Comparison of ENCODE assay signal across 11 cellular contexts in the genomic region with DNA sequence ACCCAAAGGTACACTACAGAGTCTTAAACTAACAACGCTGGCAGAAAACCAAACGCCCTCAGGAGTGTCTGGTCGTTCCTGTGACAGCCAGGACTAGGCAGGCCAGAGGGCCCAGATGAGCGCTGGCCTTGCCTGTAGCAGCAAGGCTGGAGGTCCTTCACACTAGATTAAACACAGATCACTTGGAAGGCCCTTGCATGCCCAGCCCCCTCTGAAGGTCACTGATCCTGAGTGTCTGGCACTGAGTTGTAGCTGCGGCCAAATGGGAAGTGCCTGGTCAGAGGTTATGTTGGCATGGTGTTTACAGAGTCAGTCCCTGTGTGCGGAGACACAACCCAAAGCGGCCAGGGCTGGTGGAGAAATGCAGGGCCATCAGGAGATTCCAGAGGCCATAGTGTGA.
"Had no signal": no experiment of that assay in that cellular context is flagged by ENCODE, and none has a peak within 500 bp of the region (broad histone marks: within the 10 kb centered on the region; RNA-seq: fewer than 3 reads in every experiment).

No MANE protein-coding gene starts in this region.

- DNase-seq: activated CD4-positive, alpha-beta T cell treated with anti-CD3 and anti-CD28 coated beads, Interleukin-2, amount 50 U/mL, for 4 hours; activated gamma-delta T cell treated with Interleukin-2 at 50 U/mL for 16 hours; activated T-cell treated with anti-CD3 and anti-CD28 coated beads for 4 hours; effector CD8-positive, alpha-beta T cell; midbrain; stimulated activated CD4-positive, alpha-beta T cell treated with anti-CD3 and anti-CD28 coated beads, Interleukin-15, amount 100 ng/mL, for 24 hours; stimulated activated CD4-positive, alpha-beta T cell treated with anti-CD3 and anti-CD28 coated beads, Interleukin-2, amount 100 ng/mL, for 48 hours; stomach had no signal

- H3K9me3 ChIP-seq: stomach had no signal

- H3K4me3 ChIP-seq: lung, skin epidermis, stomach had no signal

- H3K27ac ChIP-seq: stomach had no signal

- FAIRE-seq: bronchial epithelial cell had no signal

- H3K27me3 ChIP-seq: stomach had no signal

- H3K36me3 ChIP-seq: stomach had no signal
